ENCODE assay signal across 11 cellular contexts in genomic region chr1:1217621-1218523, GRCh38. TPM values are rescaled to one million over a fixed set of nuclear protein-coding genes. Genes with fewer than 3 reads are reported as not detected.
DNase-seq lines count a peak whose midpoint lies in the region; ATAC-seq and TF ChIP-seq lines count a peak whose summit lies in the region.
"Had no signal": no experiment of that assay in that cellular context is flagged by ENCODE, and none has a peak within 500 bp of the region (broad histone marks: within the 10 kb centered on the region; RNA-seq: fewer than 3 reads in every experiment).

No MANE protein-coding gene starts in this region.

- no peaks in the 10 kb centered on the region for H3K79me1 ChIP-seq in trophoblast cell (ENCODE audit: low read length)

- TF ChIP-seq CTCF in natural killer cell (IDR thresholded peaks at IDR 0.05), result no peak

- no peak overlapping the region for H2BK120ac ChIP-seq in trophoblast cell (ENCODE audit: insufficient read depth, low read length, poor library complexity)

- no peak overlapping the region for H4K91ac ChIP-seq in trophoblast cell (ENCODE audit: low read depth, low read length)

- H4K12ac ChIP-seq in trophoblast cell (ENCODE audit: low read depth, low read length), result no peak overlapping the region

- no CpG with 5 or more reads among the region's 52 CpGs for WGBS in trophoblast cell (ENCODE audit: extremely low coverage, insufficient coverage, insufficient read length)

- no peaks in the 10 kb centered on the region for H3K4me1 ChIP-seq in trophoblast cell (ENCODE audit: control insufficient read depth in 1 of 2, insufficient read depth in 2 of 2, low read length in 2 of 2)

- DNase-seq in natural killer cell (no peak), epithelial cell of prostate (ENCODE audit: low read depth, low spot score) (peak; percentile 39), trophoblast cell (no peak), NCI-H510A (lab: John Stamatoyannopoulos, UW) (no peak)
- no peak for DNase-seq in natural killer cell treated with Interleukin-12 subunit alpha and Interleukin-12 subunit beta and Interleukin-15 and Interleukin-18, amount 100 ng/mL, for 72 hours (ENCODE audit: low spot score)
- no peak for DNase-seq in activated CD4-positive, alpha-beta T cell treated with anti-CD3 and anti-CD28 coated beads, Interleukin-2, amount 10 ng/mL, durations not matched to agents 24 days and 14 days
- DNase-seq: gastrocnemius medialis, NCI-H2081 had no signal

- peak overlapping the region; percentile 50 for H3K4me3 Mint-ChIP-seq in natural killer cell
- no peak overlapping the region for H3K4me3 Mint-ChIP-seq in natural killer cell treated with Interleukin-12 subunit alpha and Interleukin-12 subunit beta and Interleukin-15 and Interleukin-18, amount 100 ng/mL, for 72 hours
- peak overlapping the region; percentile 47 for H3K4me3 Mint-ChIP-seq in activated CD4-positive, alpha-beta T cell treated with anti-CD3 and anti-CD28 coated beads, Interleukin-2, amount 10 ng/mL, durations not matched to agents 24 days and 14 days
- no peak overlapping the region for H3K4me3 Mint-ChIP-seq in stimulated activated memory B cell treated with anti-CD40 and anti-IgM and Interleukin-4, amounts not matched to agents 10 μg/mL and 1 μg/mL and 100 μg/mL, for 72 hours
- H3K4me3 Mint-ChIP-seq: CD14-positive monocyte had no signal

- no peak overlapping the region for H3K23ac ChIP-seq in trophoblast cell (ENCODE audit: low read length)

- H2AFZ ChIP-seq in trophoblast cell (ENCODE audit: insufficient read depth, low read length, poor library complexity), result no peak overlapping the region

- H3K14ac ChIP-seq in trophoblast cell (ENCODE audit: low read length), result no peak overlapping the region

- H2AK5ac ChIP-seq in trophoblast cell (ENCODE audit: low read length), result no peak overlapping the region

- ATAC-seq in natural killer cell, result no peak
- ATAC-seq in natural killer cell treated with Interleukin-12 subunit alpha and Interleukin-12 subunit beta and Interleukin-15 and Interleukin-18, amount 100 ng/mL, for 72 hours, result no peak
- ATAC-seq in stimulated activated memory B cell treated with anti-CD40 and anti-IgM and Interleukin-4, amounts not matched to agents 10 μg/mL and 1 μg/mL and 100 μg/mL, for 72 hours, result peak; percentile 34
- ATAC-seq in GM21526 (IDR thresholded peaks at IDR 0.05; ENCODE audit: low FRiP score, unreplicated experiment), result no peak
- ATAC-seq: gastrocnemius medialis had no signal

- no peak overlapping the region for H2BK5ac ChIP-seq in trophoblast cell (ENCODE audit: low read depth, low read length, poor library complexity)

- H4K8ac ChIP-seq in trophoblast cell (ENCODE audit: low read depth, low read length), result no peak overlapping the region

- no peak overlapping the region for H3K9ac ChIP-seq in trophoblast cell (ENCODE audit: low read length)

- no peaks in the 10 kb centered on the region for H3K27me3 Mint-ChIP-seq in natural killer cell (ENCODE audit: low read depth in 2 of 2)
- H3K27me3 Mint-ChIP-seq in natural killer cell treated with Interleukin-12 subunit alpha and Interleukin-12 subunit beta and Interleukin-15 and Interleukin-18, amount 100 ng/mL, for 72 hours, result no peaks in the 10 kb centered on the region
- H3K27me3 Mint-ChIP-seq in activated CD4-positive, alpha-beta T cell treated with anti-CD3 and anti-CD28 coated beads, Interleukin-2, amount 10 ng/mL, durations not matched to agents 24 days and 14 days, result no peaks in the 10 kb centered on the region
- H3K27me3 Mint-ChIP-seq in stimulated activated memory B cell treated with anti-CD40 and anti-IgM and Interleukin-4, amounts not matched to agents 10 μg/mL and 1 μg/mL and 100 μg/mL, for 72 hours, result no peaks in the 10 kb centered on the region

- no peak overlapping the region for H3K18ac ChIP-seq in trophoblast cell (ENCODE audit: low read length)

- no peaks in the 10 kb centered on the region for H3K79me2 ChIP-seq in trophoblast cell (ENCODE audit: control insufficient read depth, insufficient read depth, low read length, poor library complexity)

- H2BK12ac ChIP-seq in trophoblast cell (ENCODE audit: low read length), result no peak overlapping the region

- intact Hi-C loops in natural killer cell (cut with micrococcal nuclease), result no loop called here
- intact Hi-C loops in activated CD4-positive, alpha-beta T cell treated with anti-CD3 and anti-CD28 coated beads, Interleukin-2, amount 10 ng/mL, durations not matched to agents 24 days and 14 days (cut with micrococcal nuclease), result loop anchor here (10.0 kb wide), 1 partner anchor 203 kb away; the partner anchor contains the start of gene ISG15

- H3K4ac ChIP-seq in trophoblast cell (ENCODE audit: low read depth, low read length), result no peak overlapping the region

- H3K27ac ChIP-seq in epithelial cell of prostate (no peak overlapping the region), trophoblast cell (ENCODE audit: low read depth, low read length) (no peak overlapping the region)

- no peaks in the 10 kb centered on the region for H3K36me3 Mint-ChIP-seq in natural killer cell
- peaks cover 3% of the 10 kb centered on the region for H3K36me3 Mint-ChIP-seq in natural killer cell treated with Interleukin-12 subunit alpha and Interleukin-12 subunit beta and Interleukin-15 and Interleukin-18, amount 100 ng/mL, for 72 hours
- peaks cover 65% of the 10 kb centered on the region for H3K36me3 Mint-ChIP-seq in activated CD4-positive, alpha-beta T cell treated with anti-CD3 and anti-CD28 coated beads, Interleukin-2, amount 10 ng/mL, durations not matched to agents 24 days and 14 days (ENCODE audit: low read depth)
- H3K36me3 Mint-ChIP-seq in stimulated activated memory B cell treated with anti-CD40 and anti-IgM and Interleukin-4, amounts not matched to agents 10 μg/mL and 1 μg/mL and 100 μg/mL, for 72 hours, result peaks cover 59% of the 10 kb centered on the region

- peaks cover 21 to 69% of the 10 kb centered on the region in 2 donors for H3K4me1 Mint-ChIP-seq in natural killer cell
- H3K4me1 Mint-ChIP-seq in natural killer cell treated with Interleukin-12 subunit alpha and Interleukin-12 subunit beta and Interleukin-15 and Interleukin-18, amount 100 ng/mL, for 72 hours (ENCODE audit: low read depth in 2 of 2), result peaks cover 37 to 43% of the 10 kb centered on the region in 2 donors
- peaks cover 38% of the 10 kb centered on the region for H3K4me1 Mint-ChIP-seq in activated CD4-positive, alpha-beta T cell treated with anti-CD3 and anti-CD28 coated beads, Interleukin-2, amount 10 ng/mL, durations not matched to agents 24 days and 14 days
- H3K4me1 Mint-ChIP-seq in stimulated activated memory B cell treated with anti-CD40 and anti-IgM and Interleukin-4, amounts not matched to agents 10 μg/mL and 1 μg/mL and 100 μg/mL, for 72 hours, result peaks cover 56% of the 10 kb centered on the region

- H3K27ac Mint-ChIP-seq in natural killer cell, result peak overlapping the region; percentile 98 to 99
- peak overlapping the region in 1 of 2 donors; percentile 97 for H3K27ac Mint-ChIP-seq in natural killer cell treated with Interleukin-12 subunit alpha and Interleukin-12 subunit beta and Interleukin-15 and Interleukin-18, amount 100 ng/mL, for 72 hours
- peak overlapping the region; percentile 88 for H3K27ac Mint-ChIP-seq in activated CD4-positive, alpha-beta T cell treated with anti-CD3 and anti-CD28 coated beads, Interleukin-2, amount 10 ng/mL, durations not matched to agents 24 days and 14 days
- H3K27ac Mint-ChIP-seq in stimulated activated memory B cell treated with anti-CD40 and anti-IgM and Interleukin-4, amounts not matched to agents 10 μg/mL and 1 μg/mL and 100 μg/mL, for 72 hours, result peak overlapping the region; percentile 51

- no peaks in the 10 kb centered on the region for H3K9me3 Mint-ChIP-seq in natural killer cell
- H3K9me3 Mint-ChIP-seq in natural killer cell treated with Interleukin-12 subunit alpha and Interleukin-12 subunit beta and Interleukin-15 and Interleukin-18, amount 100 ng/mL, for 72 hours, result no peaks in the 10 kb centered on the region
- H3K9me3 Mint-ChIP-seq in activated CD4-positive, alpha-beta T cell treated with anti-CD3 and anti-CD28 coated beads, Interleukin-2, amount 10 ng/mL, durations not matched to agents 24 days and 14 days, result no peaks in the 10 kb centered on the region
- H3K9me3 Mint-ChIP-seq in stimulated activated memory B cell treated with anti-CD40 and anti-IgM and Interleukin-4, amounts not matched to agents 10 μg/mL and 1 μg/mL and 100 μg/mL, for 72 hours, result no peaks in the 10 kb centered on the region
- H3K9me3 Mint-ChIP-seq: CD14-positive monocyte had no signal

- peaks cover 68 to 73% of the 10 kb centered on the region in 2 experiments for H3K36me3 ChIP-seq in trophoblast cell (ENCODE audit: control insufficient read depth in 1 of 2, insufficient read depth in 2 of 2, low read length in 2 of 2)

- peaks cover 7% of the 10 kb centered on the region for H3K9me3 ChIP-seq in trophoblast cell (ENCODE audit: insufficient read depth, low read depth, low read length)
- H3K9me3 ChIP-seq: gastrocnemius medialis had no signal

- H3K4me3 ChIP-seq in trophoblast cell (ENCODE audit: low read depth, low read length), result no peak overlapping the region
- H3K4me3 ChIP-seq: gastrocnemius medialis had no signal

- no peak overlapping the region for H3K4me2 ChIP-seq in trophoblast cell (ENCODE audit: low read length)

- H3K27me3 ChIP-seq in trophoblast cell (ENCODE audit: insufficient read depth, low read length), result no peaks in the 10 kb centered on the region
- H3K27me3 ChIP-seq: gastrocnemius medialis had no signal

RNA-seq across cellular contexts. Expression of gene TNFRSF4, which starts 3.9 kb away (rescaled TPM):
- 10 to 100 TPM; 14.3 to 26.5 (median 15.7) TPM for total RNA-seq in natural killer cell
- total RNA-seq in natural killer cell treated with Interleukin-12 subunit alpha and Interleukin-12 subunit beta and Interleukin-15 and Interleukin-18, amount 100 ng/mL, for 72 hours, result 100 to 1,000 TPM in 1 of 2 donors, 10 to 100 TPM in 1; 56.8 to 305 TPM
- total RNA-seq in activated CD4-positive, alpha-beta T cell treated with anti-CD3 and anti-CD28 coated beads, Interleukin-2, amount 10 ng/mL, durations not matched to agents 24 days and 14 days, result 692 and 702 TPM in 2 replicates
- polyA plus RNA-seq in trophoblast cell (2013), result 0.07 and 0.08 TPM in 2 replicates
- polyA plus RNA-seq: CD14-positive monocyte had no signal

RNA-seq across cellular contexts. Expression of gene TNFRSF18, which starts 11.5 kb away (rescaled TPM):
- 10 to 100 TPM; 40.3 to 81.9 (median 54.7) TPM for total RNA-seq in natural killer cell
- 100 to 1,000 TPM; 295 to 591 TPM for total RNA-seq in natural killer cell treated with Interleukin-12 subunit alpha and Interleukin-12 subunit beta and Interleukin-15 and Interleukin-18, amount 100 ng/mL, for 72 hours
- 250 and 254 TPM in 2 replicates for total RNA-seq in activated CD4-positive, alpha-beta T cell treated with anti-CD3 and anti-CD28 coated beads, Interleukin-2, amount 10 ng/mL, durations not matched to agents 24 days and 14 days
- not detected in 2 replicates for polyA plus RNA-seq in trophoblast cell (2013)
- total RNA-seq: gastrocnemius medialis had no signal
- polyA plus RNA-seq: CD14-positive monocyte had no signal

RNA-seq across cellular contexts. Expression of gene SDF4, which starts 13.9 kb away (rescaled TPM):
- 100 to 1,000 TPM; 176 to 211 (median 184) TPM for total RNA-seq in natural killer cell
- total RNA-seq in natural killer cell treated with Interleukin-12 subunit alpha and Interleukin-12 subunit beta and Interleukin-15 and Interleukin-18, amount 100 ng/mL, for 72 hours, result 100 to 1,000 TPM; 243 to 251 TPM
- 175 and 194 TPM in 2 replicates for total RNA-seq in activated CD4-positive, alpha-beta T cell treated with anti-CD3 and anti-CD28 coated beads, Interleukin-2, amount 10 ng/mL, durations not matched to agents 24 days and 14 days
- 136 and 142 TPM in 2 replicates for polyA plus RNA-seq in trophoblast cell (2013)

RNA-seq across cellular contexts. Expression of gene B3GALT6, which starts 14.2 kb away (rescaled TPM):
- total RNA-seq in natural killer cell, result 10 to 100 TPM; 13.7 to 16.5 (median 16.3) TPM
- 10 to 100 TPM; 23.8 to 28.1 TPM for total RNA-seq in natural killer cell treated with Interleukin-12 subunit alpha and Interleukin-12 subunit beta and Interleukin-15 and Interleukin-18, amount 100 ng/mL, for 72 hours
- 42.5 and 43.2 TPM in 2 replicates for total RNA-seq in activated CD4-positive, alpha-beta T cell treated with anti-CD3 and anti-CD28 coated beads, Interleukin-2, amount 10 ng/mL, durations not matched to agents 24 days and 14 days
- 16.1 and 16.2 TPM in 2 replicates for polyA plus RNA-seq in trophoblast cell (2013)

RNA-seq across cellular contexts. Expression of gene C1QTNF12, which starts 28.6 kb away (rescaled TPM):
- 1 to 10 TPM; 2.6 to 4.1 (median 4.1) TPM for total RNA-seq in natural killer cell
- 1 to 10 TPM; 5.2 to 5.6 TPM for total RNA-seq in natural killer cell treated with Interleukin-12 subunit alpha and Interleukin-12 subunit beta and Interleukin-15 and Interleukin-18, amount 100 ng/mL, for 72 hours
- total RNA-seq in activated CD4-positive, alpha-beta T cell treated with anti-CD3 and anti-CD28 coated beads, Interleukin-2, amount 10 ng/mL, durations not matched to agents 24 days and 14 days, result 1.3 and 2.8 TPM in 2 replicates
- 2.4 and 3.2 TPM in 2 replicates for polyA plus RNA-seq in trophoblast cell (2013)
- polyA plus RNA-seq: CD14-positive monocyte had no signal

Comparison
In these comparisons a context has a peak if more than half of its experiments do, and no peak if none do; other contexts are left out.
1. H3K4me3 Mint-ChIP-seq: peak in natural killer cell (single experiment) and activated CD4-positive, alpha-beta T cell treated with anti-CD3 and anti-CD28 coated beads, Interleukin-2, amount 10 ng/mL, durations not matched to agents 24 days and 14 days (single experiment); none in natural killer cell treated with Interleukin-12 subunit alpha and Interleukin-12 subunit beta and Interleukin-15 and Interleukin-18, amount 100 ng/mL, for 72 hours (single experiment) and stimulated activated memory B cell treated with anti-CD40 and anti-IgM and Interleukin-4, amounts not matched to agents 10 μg/mL and 1 μg/mL and 100 μg/mL, for 72 hours (single experiment).